ENCODE assay signal across 22 cellular contexts in the genomic region with DNA sequence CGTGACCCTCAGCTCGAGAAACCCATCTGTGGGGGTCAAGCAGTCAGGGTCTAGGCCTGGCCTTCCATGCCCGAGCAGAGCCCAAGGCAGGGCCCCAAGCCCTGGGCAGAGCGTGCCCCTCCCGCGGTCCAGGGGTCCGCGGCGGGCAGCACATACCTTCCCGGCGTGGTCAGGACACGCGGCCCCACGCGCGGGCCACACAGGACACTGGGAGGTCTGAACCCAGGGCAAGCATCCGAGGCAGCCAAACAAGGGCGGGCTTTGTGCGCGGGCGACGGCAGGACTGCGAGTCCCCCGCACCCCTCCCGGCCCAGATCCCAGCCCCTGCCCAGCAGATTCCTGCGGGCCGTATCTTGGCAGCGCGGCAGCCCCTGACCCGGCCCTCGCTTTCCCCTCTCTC.
DNase-seq lines count a peak whose midpoint lies in the region; ATAC-seq and TF ChIP-seq lines count a peak whose summit lies in the region.
"Had no signal": no experiment of that assay in that cellular context is flagged by ENCODE, and none has a peak within 500 bp of the region (broad histone marks: within the 10 kb centered on the region; RNA-seq: fewer than 3 reads in every experiment).

No MANE protein-coding gene starts in this region.

- DNase-seq in stimulated activated naive CD8-positive, alpha-beta T cell treated with anti-CD3 and anti-CD28 coated beads, Interleukin-15, amount 100 ng/mL, for 72 hours = no peak
- no peak for DNase-seq in stimulated activated naive CD8-positive, alpha-beta T cell treated with anti-CD3 and anti-CD28 coated beads, Interleukin-15, Interleukin-2, amounts not matched to agents 100 U/mL and 50 U/mL, for 24 hours
- DNase-seq in medulla oblongata (ENCODE audit: extremely low spot score) = peak; percentile 16
- peak; percentile 84 for DNase-seq in osteocyte (ENCODE audit: extremely low spot score, unreplicated experiment)
- DNase-seq in tibial artery = no peak
- DNase-seq in colonic mucosa = no peak
- no peak for DNase-seq in sigmoid colon
- DNase-seq: AML-193; Calu3; CD4-positive, alpha-beta memory T cell; DMS 273 treated with DMSO at 0.1 percent for 48 hours; DMS53; DND-41; EL; GOT3; KG1 had no signal

- H3K4me1 ChIP-seq in tibial artery = peaks cover 0 to 70% (median 24%) of the 10 kb centered on the region in 4 donors
- no peaks in the 10 kb centered on the region for H3K4me1 ChIP-seq in colonic mucosa
- H3K4me1 ChIP-seq in sigmoid colon = no peaks in the 10 kb centered on the region
- H3K4me1 ChIP-seq: A549, HAP-1 had no signal

- no peak for TF ChIP-seq POLR2A in sigmoid colon (IDR thresholded peaks at IDR 0.05)

- H3K4me3 Mint-ChIP-seq in stimulated activated naive CD8-positive, alpha-beta T cell treated with anti-CD3 and anti-CD28 coated beads, Interleukin-15, amount 100 ng/mL, for 72 hours = no peak overlapping the region
- no peak overlapping the region for H3K4me3 Mint-ChIP-seq in osteocyte (ENCODE audit: unreplicated experiment)
- H3K4me3 Mint-ChIP-seq: CD14-positive monocyte; CD4-positive, alpha-beta memory T cell had no signal

- H3K27ac Mint-ChIP-seq in stimulated activated naive CD8-positive, alpha-beta T cell treated with anti-CD3 and anti-CD28 coated beads, Interleukin-15, amount 100 ng/mL, for 72 hours = no peak overlapping the region
- no peak overlapping the region for H3K27ac Mint-ChIP-seq in osteocyte (ENCODE audit: unreplicated experiment)
- H3K27ac Mint-ChIP-seq: CD4-positive, alpha-beta memory T cell had no signal

- H3K27me3 ChIP-seq in tibial artery (no peaks in the 10 kb centered on the region), colonic mucosa (no peaks in the 10 kb centered on the region), sigmoid colon (peaks cover 0 to 19% (median 17%) of the 10 kb centered on the region in 3 donors)
- H3K27me3 ChIP-seq: BLaER1 had no signal

- no peak for TF ChIP-seq EP300 in sigmoid colon (IDR thresholded peaks at IDR 0.05)

- H3K9ac ChIP-seq in colonic mucosa (ENCODE audit: low read depth in 2 of 2, low read length in 2 of 2) = no peak overlapping the region
- H3K9ac ChIP-seq: BLaER1 had no signal

- H3K27me3 Mint-ChIP-seq in stimulated activated naive CD8-positive, alpha-beta T cell treated with anti-CD3 and anti-CD28 coated beads, Interleukin-15, amount 100 ng/mL, for 72 hours = peaks cover 35% of the 10 kb centered on the region
- peaks cover 7% of the 10 kb centered on the region for H3K27me3 Mint-ChIP-seq in osteocyte (ENCODE audit: unreplicated experiment)

- H3K9me3 ChIP-seq in tibial artery (no peaks in the 10 kb centered on the region), colonic mucosa (no peaks in the 10 kb centered on the region), sigmoid colon (no peaks in the 10 kb centered on the region)
- H3K9me3 ChIP-seq: BLaER1, HAP-1 had no signal

- H3K36me3 Mint-ChIP-seq in osteocyte (ENCODE audit: unreplicated experiment) = no peaks in the 10 kb centered on the region
- H3K36me3 Mint-ChIP-seq: CD14-positive monocyte; CD4-positive, alpha-beta memory T cell had no signal

- H3K4me1 Mint-ChIP-seq in stimulated activated naive CD8-positive, alpha-beta T cell treated with anti-CD3 and anti-CD28 coated beads, Interleukin-15, amount 100 ng/mL, for 72 hours = no peaks in the 10 kb centered on the region
- H3K4me1 Mint-ChIP-seq in osteocyte (ENCODE audit: unreplicated experiment) = peaks cover 19% of the 10 kb centered on the region
- H3K4me1 Mint-ChIP-seq: CD14-positive monocyte; CD4-positive, alpha-beta memory T cell had no signal

- no peak overlapping the region for H3K4me3 ChIP-seq in tibial artery
- no peak overlapping the region for H3K4me3 ChIP-seq in colonic mucosa
- H3K4me3 ChIP-seq in sigmoid colon = no peak overlapping the region
- H3K4me3 ChIP-seq: A549, BLaER1, HAP-1 had no signal

- H3K36me3 ChIP-seq in tibial artery (no peaks in the 10 kb centered on the region), colonic mucosa (no peaks in the 10 kb centered on the region), sigmoid colon (no peaks in the 10 kb centered on the region)
- H3K36me3 ChIP-seq: BLaER1, HAP-1 had no signal

- TF ChIP-seq CTCF in osteocyte (IDR thresholded peaks at IDR 0.05) = no peak
- TF ChIP-seq CTCF in tibial artery (IDR thresholded peaks at IDR 0.05) = no peak
- TF ChIP-seq CTCF in colonic mucosa (IDR thresholded peaks at IDR 0.05) = no peak
- TF ChIP-seq CTCF in sigmoid colon (IDR thresholded peaks at IDR 0.05) = no peak

- H3K27ac ChIP-seq in tibial artery (peak overlapping the region; percentile 10 to 55), colonic mucosa (no peak overlapping the region), sigmoid colon (no peak overlapping the region)
- H3K27ac ChIP-seq: 22Rv1, A549, BLaER1 had no signal

- peak; percentile 45 for ATAC-seq in stimulated activated naive CD8-positive, alpha-beta T cell treated with anti-CD3 and anti-CD28 coated beads, Interleukin-15, amount 100 ng/mL, for 72 hours
- ATAC-seq in stimulated activated naive CD8-positive, alpha-beta T cell treated with anti-CD3 and anti-CD28 coated beads, Interleukin-15, Interleukin-2, amounts not matched to agents 100 U/mL and 50 U/mL, for 24 hours = no peak
- no peak for ATAC-seq in GM18873 (IDR thresholded peaks at IDR 0.05; ENCODE audit: low FRiP score, unreplicated experiment)

- WGBS in sigmoid colon, 2 donors = 77 to 83% methylated on average over 31 of the region's 31 CpGs

- no peaks in the 10 kb centered on the region for H3K9me3 Mint-ChIP-seq in stimulated activated naive CD8-positive, alpha-beta T cell treated with anti-CD3 and anti-CD28 coated beads, Interleukin-15, amount 100 ng/mL, for 72 hours
- no peaks in the 10 kb centered on the region for H3K9me3 Mint-ChIP-seq in osteocyte (ENCODE audit: unreplicated experiment)

- intact Hi-C loops in tibial artery (cut with DNase I; ENCODE audit: low total_unique reads) (no loop called here), colonic mucosa (cut with DNase I) (no loop called here), sigmoid colon (cut with DNase I) (no loop called here)

Comparison
In these comparisons a context has a peak if more than half of its experiments do, and no peak if none do; other contexts are left out.
1. DNase-seq: peak in medulla oblongata (single experiment) and osteocyte (single experiment); none in stimulated activated naive CD8-positive, alpha-beta T cell treated with anti-CD3 and anti-CD28 coated beads, Interleukin-15, amount 100 ng/mL, for 72 hours (0 of 2), stimulated activated naive CD8-positive, alpha-beta T cell treated with anti-CD3 and anti-CD28 coated beads, Interleukin-15, Interleukin-2, amounts not matched to agents 100 U/mL and 50 U/mL, for 24 hours (single experiment), tibial artery (0 of 2), colonic mucosa (single experiment) and sigmoid colon (single experiment).
2. H3K27ac ChIP-seq: peak in tibial artery (2 of 2); none in colonic mucosa (single experiment) and sigmoid colon (0 of 4).